ENCODE assay signal across 9 cellular contexts in genomic region chr12:6532927-6533652, GRCh38. TPM values are rescaled to one million over a fixed set of nuclear protein-coding genes. Genes with fewer than 3 reads are reported as not detected.
DNase-seq lines count a peak whose midpoint lies in the region; ATAC-seq and FAIRE-seq lines count a peak whose summit lies in the region.
"Had no signal": no experiment of that assay in that cellular context is flagged by ENCODE, and none has a peak within 500 bp of the region (broad histone marks: within the 10 kb centered on the region; RNA-seq: fewer than 3 reads in every experiment).

No MANE protein-coding gene starts in this region.

- H3K36me3 ChIP-seq in KOPT-K1 (ENCODE audit: insufficient read depth, low read length) (peaks cover 80% of the 10 kb centered on the region), SK-N-MC (ENCODE audit: insufficient read depth, low read length) (peaks cover 78% of the 10 kb centered on the region), small intestine (ENCODE audit: control insufficient read depth in 2 of 2, insufficient read depth in 2 of 2, low read length in 2 of 2) (peaks cover 26 to 30% of the 10 kb centered on the region in 2 donors)

- H3K4me3 ChIP-seq in SK-N-MC = peak overlapping the region; percentile 97
- H3K4me3 ChIP-seq in small intestine (ENCODE audit: low read depth in 1 of 2, low read length in 2 of 2) = peak overlapping the region; percentile 41 to 73

- peaks cover 55% of the 10 kb centered on the region for H3K4me1 Mint-ChIP-seq in central memory CD8-positive, alpha-beta T cell

- H3K9ac ChIP-seq in SK-N-MC (ENCODE audit: insufficient read length) = peak overlapping the region; percentile 98

- no peaks in the 10 kb centered on the region for H3K27me3 ChIP-seq in small intestine (ENCODE audit: control insufficient read depth in 2 of 2, insufficient read depth in 2 of 2, low read length in 2 of 2)

- peaks cover 59% of the 10 kb centered on the region for H3K36me3 Mint-ChIP-seq in central memory CD8-positive, alpha-beta T cell (ENCODE audit: insufficient read depth)

- H3K27me3 Mint-ChIP-seq in central memory CD8-positive, alpha-beta T cell = no peaks in the 10 kb centered on the region

- peak overlapping the region; percentile 99 for H3K27ac Mint-ChIP-seq in central memory CD8-positive, alpha-beta T cell (ENCODE audit: low read depth)

- FAIRE-seq in small intestine (lab: Jason Lieb, UNC) = no peak
- FAIRE-seq: colon had no signal

- peak overlapping the region; percentile 95 for H3K4me3 Mint-ChIP-seq in central memory CD8-positive, alpha-beta T cell

- H3K9me3 Mint-ChIP-seq in central memory CD8-positive, alpha-beta T cell = no peaks in the 10 kb centered on the region

- peak; percentile 9 for ATAC-seq in GM21423 (IDR thresholded peaks at IDR 0.05; ENCODE audit: unreplicated experiment)
- no peak for ATAC-seq in central memory CD8-positive, alpha-beta T cell (replicated peaks; ENCODE audit: extremely low read depth, poor library complexity, severe bottlenecking)

- DNase-seq in DMS53 (lab: John Stamatoyannopoulos, UW) (peak; percentile 97), SK-N-MC (ENCODE audit: low read depth, low spot score) (no peak), iris pigment epithelial cell (ENCODE audit: low read depth) (peak; percentile 62), small intestine (peak; percentile 81), SKM-1 (lab: John Stamatoyannopoulos, UW; ENCODE audit: unreplicated experiment) (no peak)
- no peak for DNase-seq in central memory CD8-positive, alpha-beta T cell (ENCODE audit: low spot score in 2 of 2)

- H3K27ac ChIP-seq in KOPT-K1 (ENCODE audit: low read depth, low read length, poor library complexity, severe bottlenecking) (peak overlapping the region; percentile 99), SK-N-MC (peak overlapping the region; percentile 96), small intestine (ENCODE audit: low read depth in 1 of 2, low read length in 1 of 2) (peak overlapping the region; percentile 88 to 99)

- peaks cover 4% of the 10 kb centered on the region in 2 donors for H3K4me1 ChIP-seq in small intestine (ENCODE audit: control insufficient read depth in 2 of 2, insufficient read depth in 1 of 2, low read depth in 1 of 2, low read length in 1 of 2)

- 2 to 3% (median 2%) methylated on average over 13 to 14 of the region's 14 CpGs for WGBS in small intestine, 3 donors

- H3K9me3 ChIP-seq in KOPT-K1 (ENCODE audit: insufficient read depth, low read length, poor library complexity, severe bottlenecking) (no peaks in the 10 kb centered on the region), SK-N-MC (ENCODE audit: low read depth, low read length) (no peaks in the 10 kb centered on the region), small intestine (ENCODE audit: control insufficient read depth, low read depth) (no peaks in the 10 kb centered on the region)

RNA-seq across cellular contexts. Expression of gene GAPDH, which starts 1.2 kb away (rescaled TPM):
- 1,000 to 10,000 TPM; 2,587 to 3,805 (median 3,097) TPM for polyA plus RNA-seq in small intestine

RNA-seq across cellular contexts. Expression of gene IFFO1, which starts 22.8 kb away (rescaled TPM):
- polyA plus RNA-seq in small intestine = 1 to 10 TPM; 1.3 to 7.7 (median 4.1) TPM

RNA-seq across cellular contexts. Expression of gene NOP2, which starts 35.0 kb away (rescaled TPM):
- 10 to 100 TPM; 14.3 to 27.1 (median 17.0) TPM for polyA plus RNA-seq in small intestine

RNA-seq across cellular contexts. Expression of gene NCAPD2, which starts 39.2 kb away (rescaled TPM):
- 10 to 100 TPM in 2 of 3 donors, 1 to 10 TPM in 1; 6.5 to 30.9 (median 13.2) TPM for polyA plus RNA-seq in small intestine

RNA-seq across cellular contexts. Expression of gene MRPL51, which starts 40.0 kb away (rescaled TPM):
- polyA plus RNA-seq in small intestine = 100 to 1,000 TPM in 1 of 3 donors, 10 to 100 TPM in 2; 88.1 to 126 (median 89.5) TPM

Comparison
In these comparisons a context has a peak if more than half of its experiments do, and no peak if none do; other contexts are left out.
1. DNase-seq: peak in DMS53 (single experiment), iris pigment epithelial cell (single experiment) and small intestine (single experiment); none in SK-N-MC (single experiment), central memory CD8-positive, alpha-beta T cell (0 of 2) and SKM-1 (single experiment).
2. Peak in every context shown above with its lines, with median percentiles within 50 percentile points of each other: H3K27ac ChIP-seq.